Comparison of ENCODE assay signal across 8 cellular contexts in the genomic region with DNA sequence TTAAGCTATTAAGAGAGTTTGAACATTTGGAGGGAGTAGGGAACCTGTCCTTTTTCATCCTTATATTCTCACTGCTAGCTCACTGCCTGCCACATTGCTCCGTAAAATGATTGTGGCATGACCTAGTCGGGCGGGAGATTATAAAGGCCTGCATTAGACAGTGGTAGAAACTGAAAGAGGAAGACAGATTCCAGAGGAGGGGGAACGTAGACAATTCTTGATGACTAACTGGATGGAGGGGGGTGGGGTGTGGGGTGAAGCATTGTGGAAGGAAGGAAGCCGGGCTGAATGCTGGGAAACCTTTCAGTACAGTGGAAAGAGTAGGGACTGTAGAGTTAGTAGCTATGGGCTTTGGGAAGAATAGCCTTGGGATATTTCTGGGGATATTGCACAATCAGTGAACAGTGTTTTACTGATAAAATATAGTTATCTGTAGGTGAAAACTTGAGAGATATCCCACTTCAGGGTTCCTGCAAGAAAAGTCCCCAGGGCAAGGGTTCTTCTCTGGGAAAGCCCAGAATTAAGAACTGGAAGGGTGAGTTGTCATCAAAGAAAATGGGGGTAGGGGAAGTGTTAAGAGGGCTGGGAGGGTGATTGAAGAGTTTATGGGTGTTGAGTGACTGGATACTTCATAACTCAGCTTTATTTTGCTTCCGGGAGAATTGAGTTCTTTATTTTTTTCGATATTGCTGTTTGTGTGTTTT. TPM values are rescaled to one million over a fixed set of nuclear protein-coding genes. Genes with fewer than 3 reads are reported as not detected.
DNase-seq lines count a peak whose midpoint lies in the region; ATAC-seq, FAIRE-seq and TF ChIP-seq lines count a peak whose summit lies in the region.

No MANE protein-coding gene starts in this region.

- peaks cover 13% of the 10 kb centered on the region for H3F3A ChIP-seq in MM.1S (ENCODE audit: insufficient read depth, low read length)

- peak; percentile 18 for TF ChIP-seq POLR2A in endothelial cell of umbilical vein (IDR thresholded peaks at IDR 0.05; ENCODE audit: low read depth, low read length)

- peaks cover 10% of the 10 kb centered on the region for H3K36me3 ChIP-seq in CD8-positive, alpha-beta memory T cell (ENCODE audit: insufficient read depth, low read length)
- H3K36me3 ChIP-seq in MM.1S (replicated peaks; ENCODE audit: insufficient read depth, low read length) (no peaks in the 10 kb centered on the region), endothelial cell of umbilical vein (ENCODE audit: control insufficient read depth in 2 of 2, extremely low read depth in 1 of 2, insufficient read depth in 2 of 2, low read length in 2 of 2) (peaks cover 0 to 2% of the 10 kb centered on the region in 2 experiments)

- H3K4me3 ChIP-seq in CD8-positive, alpha-beta memory T cell (ENCODE audit: low read length), result peak overlapping the region; percentile 98
- H3K4me3 ChIP-seq in MM.1S (ENCODE audit: low read length) (peak overlapping the region; percentile 95), endothelial cell of umbilical vein (replicated peaks in 1 of 3; ENCODE audit: insufficient read depth in 1 of 3, low read depth in 1 of 3, low read length in 3 of 3) (peak overlapping the region; percentile 27 to 88 (median 55)), mononuclear cell (ENCODE audit: low read length) (peak overlapping the region; percentile 22)

- dilution Hi-C loops in endothelial cell of umbilical vein (cut with MboI; ENCODE audit: extremely low pct_ligation_motif_present, low sequenced_read_pairs), result no loop called here

- intact Hi-C loops in endothelial cell of umbilical vein (cut with micrococcal nuclease), result loop anchor here (1.0 to 2.0 kb wide), 3 partner anchors 17 to 51 kb away; no protein-coding TSS in a partner anchor

- no peaks in the 10 kb centered on the region for H3K9me3 ChIP-seq in CD8-positive, alpha-beta memory T cell (ENCODE audit: low read length)
- H3K9me3 ChIP-seq in MM.1S (replicated peaks; ENCODE audit: insufficient read depth, low read length), result no peaks in the 10 kb centered on the region
- no peaks in the 10 kb centered on the region for H3K9me3 ChIP-seq in endothelial cell of umbilical vein (replicated peaks; ENCODE audit: control insufficient read depth, insufficient read depth, low read length)
- no peaks in the 10 kb centered on the region for H3K9me3 ChIP-seq in mononuclear cell (ENCODE audit: low read depth, low read length)

- H3K27ac ChIP-seq in CD8-positive, alpha-beta memory T cell (ENCODE audit: low read depth, low read length), result peak overlapping the region; percentile 99
- peak overlapping the region; percentile 58; the same call in 1 of the 2 replicates for H3K27ac ChIP-seq in MM.1S (ENCODE audit: low read length)
- H3K27ac ChIP-seq in endothelial cell of umbilical vein (ENCODE audit: insufficient read depth, low read depth, low read length), result peak overlapping the region; percentile 84

- POLR2A ChIA-PET in CD8-positive, alpha-beta memory T cell (lab: Charles Lee), result interaction anchor here (0.6 to 2.9 kb wide), 4 partner anchors 20 to 193 kb away, joined by 3 to 23 read pairs (median 10); no protein-coding TSS in a partner anchor
- POLR2A ChIA-PET in endothelial cell of umbilical vein (lab: Charles Lee), result interaction anchor here (1.0 to 1.3 kb wide), 3 partner anchors 8 to 29 kb away, joined by 4 to 8 read pairs (median 4); no protein-coding TSS in a partner anchor

- H3K9ac ChIP-seq in MM.1S (ENCODE audit: low read length) (peak overlapping the region; percentile 53; the same call in 1 of the 2 replicates), endothelial cell of umbilical vein (replicated peaks; ENCODE audit: extremely low read depth, insufficient read depth, low read length) (peak overlapping the region; percentile 97)

- H4K20me1 ChIP-seq in MM.1S (ENCODE audit: insufficient read depth, low read length) (peaks cover 30% of the 10 kb centered on the region), endothelial cell of umbilical vein (replicated peaks; ENCODE audit: control insufficient read depth, extremely low read depth, insufficient read depth, low read length) (peaks cover 9% of the 10 kb centered on the region)

- H3K4me2 ChIP-seq in MM.1S (ENCODE audit: low read depth, low read length) (peak overlapping the region; percentile 73), endothelial cell of umbilical vein (ENCODE audit: insufficient read depth, low read length) (peak overlapping the region; percentile 96)

- peaks cover 0 to 1% of the 10 kb centered on the region in 2 donors for H3K27me3 Mint-ChIP-seq in CD8-positive, alpha-beta memory T cell

- H3K79me2 ChIP-seq in MM.1S (ENCODE audit: low read length) (peaks cover 71% of the 10 kb centered on the region), endothelial cell of umbilical vein (ENCODE audit: control insufficient read depth, insufficient read depth, low read length) (peaks cover 70% of the 10 kb centered on the region)

- H3K27me3 ChIP-seq in CD8-positive, alpha-beta memory T cell (ENCODE audit: insufficient read depth, low read length, poor library complexity, severe bottlenecking), result no peaks in the 10 kb centered on the region
- H3K27me3 ChIP-seq in MM.1S (replicated peaks; ENCODE audit: insufficient read depth, low read length) (no peaks in the 10 kb centered on the region), endothelial cell of umbilical vein (ENCODE audit: control insufficient read depth in 2 of 2, insufficient read depth in 2 of 2, low read length in 2 of 2) (no peaks in the 10 kb centered on the region), mononuclear cell (ENCODE audit: insufficient read depth, low read length) (no peaks in the 10 kb centered on the region)

- CTCF ChIA-PET in CD8-positive, alpha-beta memory T cell (lab: Charles Lee), result interaction anchor here (0.7 to 5.4 kb wide), 7 partner anchors 10 to 232 kb away, joined by 3 to 29 read pairs (median 5); no protein-coding TSS in a partner anchor
- CTCF ChIA-PET in endothelial cell of umbilical vein (lab: Charles Lee), result interaction anchor here (0.9 to 2.3 kb wide), 9 partner anchors 10 to 91 kb away, joined by 3 to 15 read pairs (median 5); no protein-coding TSS in a partner anchor

- ATAC-seq in stimulated activated naive CD8-positive, alpha-beta T cell treated with anti-CD3 and anti-CD28 coated beads, Interleukin-15, Interleukin-2, amounts not matched to agents 100 U/mL and 50 U/mL, for 24 hours, result peak; percentile 60
- ATAC-seq in HG02623 (IDR thresholded peaks at IDR 0.05; ENCODE audit: unreplicated experiment) (no peak), GM18502 (IDR thresholded peaks at IDR 0.05; ENCODE audit: poor library complexity, unreplicated experiment) (no peak)

- peaks cover 0 to 49% (median 12%) of the 10 kb centered on the region in 3 donors for H3K36me3 Mint-ChIP-seq in CD8-positive, alpha-beta memory T cell

- H3K4me1 ChIP-seq in CD8-positive, alpha-beta memory T cell (ENCODE audit: insufficient read depth, low read length), result peaks cover 55% of the 10 kb centered on the region
- peaks cover 17% of the 10 kb centered on the region for H3K4me1 ChIP-seq in MM.1S (ENCODE audit: low read length)
- peaks cover 25% of the 10 kb centered on the region for H3K4me1 ChIP-seq in endothelial cell of umbilical vein (ENCODE audit: control insufficient read depth, extremely low read depth, insufficient read depth, low read length)
- H3K4me1 ChIP-seq in mononuclear cell (ENCODE audit: insufficient read depth, low read length), result peaks cover 60% of the 10 kb centered on the region

- peaks cover 58 to 72% (median 67%) of the 10 kb centered on the region in 3 donors for H3K4me1 Mint-ChIP-seq in CD8-positive, alpha-beta memory T cell

- peak in 4 of 5 donors; percentile 38 to 54 (median 40) for DNase-seq in CD8-positive, alpha-beta memory T cell
- DNase-seq in MM.1S (peak; percentile 65), endothelial cell of umbilical vein (ENCODE audit: low read depth, low spot score) (peak; percentile 91)
- DNase-seq in activated CD4-positive, alpha-beta T cell treated with anti-CD3 and anti-CD28 coated beads, Interleukin-2, amount 50 U/mL, for 1 hour, result peak; percentile 48
- DNase-seq in stimulated activated naive CD8-positive, alpha-beta T cell treated with anti-CD3 and anti-CD28 coated beads, Interleukin-15, Interleukin-2, amounts not matched to agents 100 U/mL and 50 U/mL, for 24 hours, result peak; percentile 63

- BruUV-seq in endothelial cell of umbilical vein (replicated peaks; lab: Mats Ljungman, UMichigan), result no TSS peak

- TF ChIP-seq CTCF in MM.1S (IDR thresholded peaks at IDR 0.05; ENCODE audit: low read length) (no peak), endothelial cell of umbilical vein (IDR thresholded peaks at IDR 0.05; ENCODE audit: extremely low read depth in 1 of 2, insufficient read depth in 1 of 2, low read depth in 1 of 2, low read length in 2 of 2) (no peak)

- H3K27ac Mint-ChIP-seq in CD8-positive, alpha-beta memory T cell, result peak overlapping the region; percentile 73 to 99 (median 96)

- FAIRE-seq in endothelial cell of umbilical vein (lab: Jason Lieb, UNC), result peak; percentile 97

- peak overlapping the region; percentile 94 to 100 (median 97) for H3K4me3 Mint-ChIP-seq in CD8-positive, alpha-beta memory T cell

- H3K9me3 Mint-ChIP-seq in CD8-positive, alpha-beta memory T cell, result no peaks in the 10 kb centered on the region

- H3K9me2 ChIP-seq in MM.1S (replicated peaks; ENCODE audit: insufficient read depth, low read length), result no peaks in the 10 kb centered on the region

- no peaks in the 10 kb centered on the region for H3K9me1 ChIP-seq in endothelial cell of umbilical vein (replicated peaks; ENCODE audit: control insufficient read depth, extremely low read depth, insufficient read depth, low read length)

- no peak overlapping the region for H2AFZ ChIP-seq in MM.1S (ENCODE audit: low read length)
- H2AFZ ChIP-seq in endothelial cell of umbilical vein (ENCODE audit: low read depth, low read length), result no peak overlapping the region

RNA-seq across cellular contexts. Expression of gene MED15, which starts 2.1 kb away (rescaled TPM):
- 100 to 1,000 TPM in 1 of 2 experiments, 10 to 100 TPM in 1; 98.0 to 106 TPM for total RNA-seq in CD8-positive, alpha-beta memory T cell
- polyA plus RNA-seq in CD8-positive, alpha-beta memory T cell, result 120 TPM
- 126 and 138 TPM in 2 replicates for total RNA-seq in endothelial cell of umbilical vein
- polyA plus RNA-seq in endothelial cell of umbilical vein, result 68.1 and 85.1 TPM in 2 replicates
- 39.4 and 44.2 TPM in 2 replicates for polyA plus RNA-seq in endothelial cell of umbilical vein (2011; cell fraction: cytosol; rRNA removed)
- 186 and 198 TPM in 2 replicates for polyA plus RNA-seq in endothelial cell of umbilical vein (2011; cell fraction: nucleus; rRNA removed)
- polyA plus RNA-seq in endothelial cell of umbilical vein (2012), result 54.1 and 54.9 TPM in 2 replicates
- 86.6 and 102 TPM in 2 replicates for polyA minus RNA-seq in endothelial cell of umbilical vein
- 22.4 TPM for polyA minus RNA-seq in endothelial cell of umbilical vein (2011; cell fraction: cytosol; rRNA and poly(A)+ RNA removed)
- polyA minus RNA-seq in endothelial cell of umbilical vein (2011; cell fraction: nucleus; rRNA and poly(A)+ RNA removed), result 145 and 223 TPM in 2 replicates
- 93.5 TPM for total RNA-seq in mononuclear cell

RNA-seq across cellular contexts. Expression of gene KLHL22, which starts 13.9 kb away (rescaled TPM):
- total RNA-seq in CD8-positive, alpha-beta memory T cell, result 10 to 100 TPM; 17.2 to 17.6 TPM
- 25.4 TPM for polyA plus RNA-seq in CD8-positive, alpha-beta memory T cell
- total RNA-seq in endothelial cell of umbilical vein (20.1 and 24.2 TPM in 2 replicates), mononuclear cell (23.6 TPM)
- 33.6 and 38.1 TPM in 2 replicates for polyA plus RNA-seq in endothelial cell of umbilical vein
- 19.9 and 24.6 TPM in 2 replicates for polyA plus RNA-seq in endothelial cell of umbilical vein (2011; cell fraction: cytosol; rRNA removed)
- 33.5 and 50.8 TPM in 2 replicates for polyA plus RNA-seq in endothelial cell of umbilical vein (2011; cell fraction: nucleus; rRNA removed)
- polyA plus RNA-seq in endothelial cell of umbilical vein (2012), result 14.3 and 15.8 TPM in 2 replicates
- polyA minus RNA-seq in endothelial cell of umbilical vein, result 40.5 and 44.8 TPM in 2 replicates
- polyA minus RNA-seq in endothelial cell of umbilical vein (2011; cell fraction: cytosol; rRNA and poly(A)+ RNA removed), result 4.0 TPM
- 21.8 and 24.5 TPM in 2 replicates for polyA minus RNA-seq in endothelial cell of umbilical vein (2011; cell fraction: nucleus; rRNA and poly(A)+ RNA removed)

Comparison
In these comparisons a context has a peak if more than half of its experiments do, and no peak if none do; other contexts are left out.
1. DNase-seq: peak in every context shown above with its lines; median percentile 91 in endothelial cell of umbilical vein; 65 in MM.1S; 63 in stimulated activated naive CD8-positive, alpha-beta T cell treated with anti-CD3 and anti-CD28 coated beads, Interleukin-15, Interleukin-2, amounts not matched to agents 100 U/mL and 50 U/mL, for 24 hours; 48 in activated CD4-positive, alpha-beta T cell treated with anti-CD3 and anti-CD28 coated beads, Interleukin-2, amount 50 U/mL, for 1 hour; 40 in CD8-positive, alpha-beta memory T cell.
2. H3K4me3 ChIP-seq: peak in every context shown above with its lines; median percentile 98 in CD8-positive, alpha-beta memory T cell; 95 in MM.1S; 55 in endothelial cell of umbilical vein; 22 in mononuclear cell.